ENCODE assay signal across 1 cellular context in genomic region chr10:43607199-43607573, GRCh38.
TF ChIP-seq lines count a peak whose summit lies in the region.

No MANE protein-coding gene starts in this region.

TF ChIP-seq in HepG2, 621 proteins besides CTCF, POLR2A, EP300 and RAD21:
- TF ChIP-seq GABPB1 (CRISPR knock-in tag; IDR thresholded peaks at IDR 0.05) (no peak), NFIB (CRISPR knock-in tag; IDR thresholded peaks at IDR 0.05; ENCODE audit: borderline replicate concordance) (no peak), ZNF281 (CRISPR knock-in tag; IDR thresholded peaks at IDR 0.05; ENCODE audit: borderline replicate concordance) (no peak), CBX2 (IDR thresholded peaks at IDR 0.05; ENCODE audit: low read depth, low read length) (no peak), CBX2 (CRISPR knock-in tag; IDR thresholded peaks at IDR 0.05; ENCODE audit: low read depth) (no peak), ZNF747 (CRISPR knock-in tag; IDR thresholded peaks at IDR 0.05; ENCODE audit: borderline replicate concordance) (no peak)
